Comparison of ENCODE assay signal across 8 cellular contexts in genomic region chr16:19717319-19717718, GRCh38. TPM values are rescaled to one million over a fixed set of nuclear protein-coding genes. Genes with fewer than 3 reads are reported as not detected.
A peak's percentile ranks its signal among the peaks of the same experiment; 100 is the strongest.
DNase-seq lines count a peak whose midpoint lies in the region; ATAC-seq and TF ChIP-seq lines count a peak whose summit lies in the region.

No MANE protein-coding gene starts in this region.

- H3K9me3 Mint-ChIP-seq in IgD-negative memory B cell = peaks cover 0 to 3% (median 1%) of the 10 kb centered on the region in 3 donors

- DNase-seq in AG10803 (ENCODE audit: low read depth) = peak; percentile 1
- DNase-seq in caudate nucleus (lab: John Stamatoyannopoulos, UW) = no peak
- no peak for DNase-seq in mucosa of descending colon
- no peak for DNase-seq in stimulated activated CD4-positive, alpha-beta T cell treated with anti-CD3 and anti-CD28 coated beads, Interleukin-2, amount 100 ng/mL, for 48 hours
- no peak for DNase-seq in posterior cingulate gyrus
- DNase-seq in inferior parietal cortex (ENCODE audit: extremely low spot score) = no peak

- H3K27ac ChIP-seq in caudate nucleus (ENCODE audit: low read depth, low read length) = peak overlapping the region; percentile 59

- intact Hi-C loops in mucosa of descending colon (cut with DNase I, micrococcal nuclease) (loop anchor here in 1 of 2 donors (10.0 kb wide), 1 partner anchor 167 kb away; the partner anchor contains the start of gene GPRC5B), posterior cingulate gyrus (cut with DNase I) (loop anchor here (5.0 kb wide), 2 partner anchors 160 to 165 kb away; partner anchors contain the start of genes GPRC5B and VPS35L)

- H3K4me3 ChIP-seq in AG10803 (ENCODE audit: low read length) (peak overlapping the region; percentile 98), mucosa of descending colon (peak overlapping the region; percentile 87)

- peaks cover 24% of the 10 kb centered on the region for H3K4me1 ChIP-seq in mucosa of descending colon (ENCODE audit: low read depth)

- H3K36me3 Mint-ChIP-seq in IgD-negative memory B cell = peaks cover 10% of the 10 kb centered on the region

- peak overlapping the region; percentile 90 to 97 (median 96) for H3K4me3 Mint-ChIP-seq in IgD-negative memory B cell

- peak overlapping the region; percentile 79 to 84 (median 80) for H3K27ac Mint-ChIP-seq in IgD-negative memory B cell

- ATAC-seq in mucosa of descending colon (no peak), HG03135 (IDR thresholded peaks at IDR 0.05; ENCODE audit: unreplicated experiment) (no peak)

- H3K27me3 Mint-ChIP-seq in IgD-negative memory B cell = no peaks in the 10 kb centered on the region

- no peaks in the 10 kb centered on the region for H3K9me3 ChIP-seq in mucosa of descending colon

- TF ChIP-seq CTCF in AG10803 (conservative IDR thresholded peaks at IDR 0.05; ENCODE audit: low read length) = no peak
- no peak for TF ChIP-seq CTCF in mucosa of descending colon (IDR thresholded peaks at IDR 0.05)

- no peaks in the 10 kb centered on the region for H3K36me3 ChIP-seq in mucosa of descending colon (ENCODE audit: low read depth)

- peaks cover 14 to 27% (median 16%) of the 10 kb centered on the region in 3 donors for H3K4me1 Mint-ChIP-seq in IgD-negative memory B cell

RNA-seq across cellular contexts. Expression of gene KNOP1, which starts 0.7 kb away (rescaled TPM):
- polyA plus RNA-seq in IgD-negative memory B cell = 12.6 TPM
- 10 to 100 TPM; 13.1 to 23.5 (median 20.7) TPM for total RNA-seq in mucosa of descending colon

RNA-seq across cellular contexts. Expression of gene IQCK, which starts 0.8 kb away (rescaled TPM):
- polyA plus RNA-seq in IgD-negative memory B cell = 3.4 TPM
- 10 to 100 TPM in 2 of 3 donors, 1 to 10 TPM in 1; 9.1 to 14.0 (median 12.0) TPM for total RNA-seq in mucosa of descending colon
